In the genomic region with DNA sequence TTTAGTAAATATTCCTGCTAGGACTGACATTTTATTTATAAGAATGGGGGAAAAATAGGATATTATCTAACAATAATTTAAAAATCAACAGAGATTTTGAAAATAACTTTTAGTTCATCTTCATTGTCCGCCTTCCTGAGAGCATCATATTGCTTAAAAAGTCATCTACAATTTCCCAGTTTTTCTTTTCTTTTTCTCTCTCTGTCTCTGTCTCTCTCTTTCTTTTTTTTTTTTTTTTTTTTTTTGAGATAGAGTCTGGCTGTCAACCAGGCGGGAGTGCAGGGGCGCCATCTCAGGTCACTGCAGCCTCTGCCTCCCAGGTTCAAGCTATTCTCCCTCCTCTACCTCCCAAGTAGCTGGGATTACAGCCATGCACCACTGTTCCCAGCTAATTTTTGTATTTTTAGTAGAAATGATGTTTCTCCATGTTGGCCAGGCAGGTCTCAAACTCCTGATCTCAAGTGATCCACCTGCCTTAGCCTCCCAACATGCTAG, we compare ENCODE assay signal across 23 cellular contexts.
"Had no signal": no experiment of that assay in that cellular context is flagged by ENCODE, and none has a peak within 500 bp of the region (broad histone marks: within the 10 kb centered on the region; RNA-seq: fewer than 3 reads in every experiment).

No MANE protein-coding gene starts in this region.

- DNase-seq: activated CD4-positive, alpha-beta T cell treated with anti-CD3 and anti-CD28 coated beads for 36 hours; activated CD8-positive, alpha-beta memory T cell treated with anti-CD3 and anti-CD28 coated beads, Interleukin-2, amount 50 U/mL, for 4 hours; activated CD8-positive, alpha-beta T cell treated with anti-CD3 and anti-CD28 coated beads for 36 hours; activated gamma-delta T cell treated with Interleukin-2 at 50 U/mL for 16 hours; activated naive CD4-positive, alpha-beta T cell treated with anti-CD3 and anti-CD28 coated beads, Interleukin-2, amount 10 ng/mL, durations not matched to agents 7 days and 5 days; activated naive CD8-positive, alpha-beta T cell treated with anti-CD3 and anti-CD28 coated beads for 36 hours; activated T-cell treated with anti-CD3 and anti-CD28 coated beads, Interleukin-2, amount 50 U/mL, for 72 hours; brain microvascular endothelial cell; MG63; NCI-H1105; NCI-H1436; NCI-H1694 treated with DMSO at 0.1 percent for 48 hours; NCI-H2029 treated with DMSO at 0.1 percent for 48 hours; NCI-H446; NCI-H524; NCI-H774; T-cell; T-helper 2 cell; T1000 had no signal

- H3K4me3 Mint-ChIP-seq: activated CD4-positive, alpha-beta T cell treated with anti-CD3 and anti-CD28 coated beads for 36 hours; activated CD8-positive, alpha-beta T cell treated with anti-CD3 and anti-CD28 coated beads for 36 hours; activated naive CD4-positive, alpha-beta T cell treated with anti-CD3 and anti-CD28 coated beads, Interleukin-2, amount 10 ng/mL, durations not matched to agents 7 days and 5 days; activated naive CD8-positive, alpha-beta T cell treated with anti-CD3 and anti-CD28 coated beads for 36 hours; activated T-cell treated with anti-CD3 and anti-CD28 coated beads, Interleukin-2, amount 50 U/mL, for 72 hours; T-cell had no signal

- ATAC-seq: activated CD4-positive, alpha-beta T cell treated with anti-CD3 and anti-CD28 coated beads for 36 hours; activated CD8-positive, alpha-beta T cell treated with anti-CD3 and anti-CD28 coated beads for 36 hours; activated T-cell treated with anti-CD3 and anti-CD28 coated beads, Interleukin-2, amount 50 U/mL, for 72 hours; T-cell had no signal

- H3K36me3 ChIP-seq: brain microvascular endothelial cell, cardiac muscle cell, MG63 had no signal

- H3K4me3 ChIP-seq: cardiac muscle cell, MG63, SK-N-MC had no signal

- H3K4me1 Mint-ChIP-seq: activated CD4-positive, alpha-beta T cell treated with anti-CD3 and anti-CD28 coated beads for 36 hours; activated naive CD4-positive, alpha-beta T cell treated with anti-CD3 and anti-CD28 coated beads, Interleukin-2, amount 10 ng/mL, durations not matched to agents 7 days and 5 days; activated naive CD8-positive, alpha-beta T cell treated with anti-CD3 and anti-CD28 coated beads for 36 hours; T-cell had no signal

- H3K27ac ChIP-seq: brain microvascular endothelial cell, cardiac muscle cell, SK-N-MC, VCaP had no signal

- H3K27ac Mint-ChIP-seq: activated CD4-positive, alpha-beta T cell treated with anti-CD3 and anti-CD28 coated beads for 36 hours; activated CD8-positive, alpha-beta T cell treated with anti-CD3 and anti-CD28 coated beads for 36 hours; activated naive CD4-positive, alpha-beta T cell treated with anti-CD3 and anti-CD28 coated beads, Interleukin-2, amount 10 ng/mL, durations not matched to agents 7 days and 5 days; activated naive CD8-positive, alpha-beta T cell treated with anti-CD3 and anti-CD28 coated beads for 36 hours; activated T-cell treated with anti-CD3 and anti-CD28 coated beads, Interleukin-2, amount 50 U/mL, for 72 hours; activated T-helper 2 cell treated with anti-CD3 and anti-CD28 coated beads, Interferon-gamma antibody, Interleukin-2, Interleukin-4, amounts not matched to agents 10 μg/mL and 5 μg/mL and 100 μg/mL, durations not matched to agents 14 hours and 24 hours and 36 hours; T-cell had no signal

- H3K9me3 Mint-ChIP-seq: activated CD8-positive, alpha-beta T cell treated with anti-CD3 and anti-CD28 coated beads for 36 hours; activated naive CD4-positive, alpha-beta T cell treated with anti-CD3 and anti-CD28 coated beads, Interleukin-2, amount 10 ng/mL, durations not matched to agents 7 days and 5 days; activated naive CD8-positive, alpha-beta T cell treated with anti-CD3 and anti-CD28 coated beads for 36 hours; activated T-helper 2 cell treated with anti-CD3 and anti-CD28 coated beads, Interferon-gamma antibody, Interleukin-2, Interleukin-4, amounts not matched to agents 10 μg/mL and 5 μg/mL and 100 μg/mL, durations not matched to agents 14 hours and 24 hours and 36 hours had no signal

- H3K36me3 Mint-ChIP-seq: activated naive CD4-positive, alpha-beta T cell treated with anti-CD3 and anti-CD28 coated beads, Interleukin-2, amount 10 ng/mL, durations not matched to agents 7 days and 5 days; activated naive CD8-positive, alpha-beta T cell treated with anti-CD3 and anti-CD28 coated beads for 36 hours; T-cell had no signal

- H3K27me3 Mint-ChIP-seq: activated CD4-positive, alpha-beta T cell treated with anti-CD3 and anti-CD28 coated beads for 36 hours; activated CD8-positive, alpha-beta T cell treated with anti-CD3 and anti-CD28 coated beads for 36 hours; activated naive CD4-positive, alpha-beta T cell treated with anti-CD3 and anti-CD28 coated beads, Interleukin-2, amount 10 ng/mL, durations not matched to agents 7 days and 5 days; activated naive CD8-positive, alpha-beta T cell treated with anti-CD3 and anti-CD28 coated beads for 36 hours; T-cell had no signal

- H3K27me3 ChIP-seq: brain microvascular endothelial cell, cardiac muscle cell, MG63 had no signal
